8 cellular contexts compared by ENCODE assay signal in the genomic region with DNA sequence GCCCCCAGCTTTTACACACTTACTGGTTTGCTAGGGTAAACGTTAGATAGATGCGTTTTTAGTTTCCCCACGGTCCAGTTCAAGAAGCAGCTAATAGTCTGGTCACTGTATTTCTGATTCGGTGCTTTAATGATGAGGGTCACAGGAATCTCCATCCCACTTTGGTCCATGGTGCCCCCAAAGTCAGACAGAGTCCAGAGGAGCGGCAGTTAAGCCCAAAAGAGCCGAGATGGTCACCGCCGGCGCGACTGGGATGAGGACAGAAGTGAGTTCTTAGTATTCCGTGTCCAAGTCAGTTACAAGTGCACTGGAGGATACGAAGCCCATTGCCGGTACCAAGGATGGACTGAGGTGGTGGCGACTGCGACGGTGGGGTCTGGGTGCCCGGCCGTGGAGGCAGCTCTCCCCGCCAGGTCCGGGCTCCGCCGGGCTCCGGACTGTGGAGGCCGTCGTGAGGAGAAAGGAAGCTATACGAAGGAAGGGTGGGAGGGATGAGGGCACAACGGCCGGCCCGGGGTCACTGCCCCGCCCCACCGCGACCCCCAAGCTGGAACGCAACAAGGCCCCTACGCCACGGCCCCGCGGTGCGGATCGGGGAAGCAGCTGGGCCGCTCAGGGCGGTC. TPM values are rescaled to one million over a fixed set of nuclear protein-coding genes. Genes with fewer than 3 reads are reported as not detected.
DNase-seq lines count a peak whose midpoint lies in the region; ATAC-seq and TF ChIP-seq lines count a peak whose summit lies in the region.

No MANE protein-coding gene starts in this region.

- H3K9me3 ChIP-seq in uterus = no peaks in the 10 kb centered on the region

- H4K8ac ChIP-seq in mesendoderm (ENCODE audit: low read depth, low read length) = peak overlapping the region; percentile 16

- peak overlapping the region; percentile 83 for H3K4ac ChIP-seq in mesendoderm (ENCODE audit: low read depth, low read length)

- intact Hi-C loops in uterus (cut with DNase I; ENCODE audit: low total_unique reads) = no loop called here

- H3K27ac ChIP-seq in RWPE1 (peak overlapping the region; percentile 88), mesendoderm (ENCODE audit: low read depth, low read length) (peak overlapping the region; percentile 97), uterus (peak overlapping the region; percentile 88 to 90)

- TF ChIP-seq POLR2A in uterus (IDR thresholded peaks at IDR 0.05) = no peak

- ATAC-seq in HG03039 (IDR thresholded peaks at IDR 0.05; ENCODE audit: unreplicated experiment) = peak; percentile 6

- peak overlapping the region; percentile 95 for H3K9ac ChIP-seq in mesendoderm (ENCODE audit: low read length)

- H3K18ac ChIP-seq in mesendoderm (ENCODE audit: low read length) = peak overlapping the region; percentile 63

- H3K56ac ChIP-seq in mesendoderm (ENCODE audit: low read length) = peak overlapping the region; percentile 99

- POLR2A ChIA-PET in RWPE1 (lab: Yijun Ruan, JAX; ENCODE audit: low non-redundant PET) = interaction anchor here (0.5 to 1.0 kb wide), 2 partner anchors 8 to 695 kb away, joined by 3 read pairs; no protein-coding TSS in a partner anchor

- H3K23ac ChIP-seq in mesendoderm (ENCODE audit: low read length) = peak overlapping the region; percentile 97

- no CpG with 5 or more reads among the region's 41 CpGs for WGBS in mesendoderm (ENCODE audit: extremely low coverage, insufficient coverage, low lambda C conversion rate)

- no peaks in the 10 kb centered on the region for H3K36me3 ChIP-seq in mesendoderm (ENCODE audit: control insufficient read depth, insufficient read depth, low read length)
- H3K36me3 ChIP-seq in uterus = no peaks in the 10 kb centered on the region

- no peak overlapping the region for H2BK15ac ChIP-seq in mesendoderm (replicated peaks; ENCODE audit: low read depth)

- H3K27me3 ChIP-seq in mesendoderm (ENCODE audit: insufficient read depth, low read length, poor library complexity) (no peaks in the 10 kb centered on the region), uterus (no peaks in the 10 kb centered on the region)

- peaks cover 2% of the 10 kb centered on the region for H3K79me2 ChIP-seq in mesendoderm (ENCODE audit: control insufficient read depth, insufficient read depth, low read length)

- no peak for TF ChIP-seq CTCF in RWPE1 (conservative IDR thresholded peaks at IDR 0.05; ENCODE audit: low read depth)
- TF ChIP-seq CTCF in uterus (IDR thresholded peaks at IDR 0.05) = no peak

- H3K4me3 ChIP-seq in mesendoderm (ENCODE audit: low read length) (peak overlapping the region; percentile 78), uterus (peak overlapping the region; percentile 95 to 96)

- peak overlapping the region; percentile 69 for H3K4me2 ChIP-seq in mesendoderm (ENCODE audit: low read length)

- no peak overlapping the region for H2BK120ac ChIP-seq in mesendoderm (ENCODE audit: low read depth, low read length)

- peaks cover 10% of the 10 kb centered on the region for H3K79me1 ChIP-seq in mesendoderm (ENCODE audit: low read length)

- peak; percentile 6 for DNase-seq in stimulated activated CD4-positive, alpha-beta T cell treated with anti-CD3 and anti-CD28 coated beads, Interleukin-4, amount 100 ng/mL, for 24 hours
- DNase-seq in stimulated activated CD4-positive, alpha-beta T cell treated with anti-CD3 and anti-CD28 coated beads, Interleukin-1b, Interleukin-23, amount 100 ng/mL, for 48 hours = no peak
- no peak for DNase-seq in RWPE1 (ENCODE audit: low spot score)
- DNase-seq in dermis blood vessel endothelial cell = peak; percentile 50
- no peak for DNase-seq in mesendoderm
- no peak for DNase-seq in uterus
- no peak for DNase-seq in globus pallidus (ENCODE audit: low spot score)

- no peak overlapping the region for H4K5ac ChIP-seq in mesendoderm (ENCODE audit: low read length)

- CTCF ChIA-PET in RWPE1 (lab: Yijun Ruan, JAX) = interaction anchor here (0.6 to 1.1 kb wide), 3 partner anchors 15 to 1732 kb away, joined by 3 to 8 read pairs (median 3); no protein-coding TSS in a partner anchor

- peak overlapping the region; percentile 69 for H2BK5ac ChIP-seq in mesendoderm (ENCODE audit: low read length)

- no peak overlapping the region for H2AK5ac ChIP-seq in mesendoderm (ENCODE audit: low read length)

- H3K4me1 ChIP-seq in mesendoderm (ENCODE audit: control insufficient read depth, low read depth, low read length) (peaks cover 11% of the 10 kb centered on the region), uterus (peaks cover 0 to 6% of the 10 kb centered on the region in 2 donors)

RNA-seq across cellular contexts. Expression of a gene that starts 0.7 kb away (rescaled TPM):
- 21.8 and 30.4 TPM in 2 replicates for total RNA-seq in dermis blood vessel endothelial cell
- 16.0 TPM for polyA plus RNA-seq in mesendoderm (2013, experiment 1 of 2)
- 17.2 TPM for polyA plus RNA-seq in mesendoderm (2013, experiment 2 of 2)
- 10 to 100 TPM; 27.7 to 49.6 (median 40.6) TPM for total RNA-seq in uterus

Comparison
In these comparisons a context has a peak if more than half of its experiments do, and no peak if none do; other contexts are left out.
1. DNase-seq: peak in stimulated activated CD4-positive, alpha-beta T cell treated with anti-CD3 and anti-CD28 coated beads, Interleukin-4, amount 100 ng/mL, for 24 hours (single experiment) and dermis blood vessel endothelial cell (single experiment); none in stimulated activated CD4-positive, alpha-beta T cell treated with anti-CD3 and anti-CD28 coated beads, Interleukin-1b, Interleukin-23, amount 100 ng/mL, for 48 hours (single experiment), RWPE1 (single experiment), mesendoderm (single experiment), uterus (0 of 2) and globus pallidus (single experiment).
2. Peak in every context shown above with its lines, with median percentiles within 50 percentile points of each other: H3K27ac ChIP-seq.